Comparison of ENCODE assay signal across 1 cellular context in genomic region chr2:213237787-213238186, GRCh38.
TF ChIP-seq lines count a peak whose summit lies in the region.

No MANE protein-coding gene starts in this region.

TF ChIP-seq in IMR-90, 13 proteins besides CTCF, POLR2A, EP300 and RAD21 (continued from another document):
- TF ChIP-seq USF2 (IDR thresholded peaks at IDR 0.05; ENCODE audit: low read depth, low read length) = no peak
- no peak for TF ChIP-seq SMC3 (IDR thresholded peaks at IDR 0.05; ENCODE audit: low read depth, low read length)
- no peak for TF ChIP-seq ELK1 (IDR thresholded peaks at IDR 0.05; ENCODE audit: borderline replicate concordance, low read depth, low read length)
- TF ChIP-seq CHD1 (IDR thresholded peaks at IDR 0.05; ENCODE audit: low read depth, low read length) = no peak
- no peak for TF ChIP-seq MAZ (IDR thresholded peaks at IDR 0.05; ENCODE audit: borderline replicate concordance, low read depth, low read length)
